In the genomic region with DNA sequence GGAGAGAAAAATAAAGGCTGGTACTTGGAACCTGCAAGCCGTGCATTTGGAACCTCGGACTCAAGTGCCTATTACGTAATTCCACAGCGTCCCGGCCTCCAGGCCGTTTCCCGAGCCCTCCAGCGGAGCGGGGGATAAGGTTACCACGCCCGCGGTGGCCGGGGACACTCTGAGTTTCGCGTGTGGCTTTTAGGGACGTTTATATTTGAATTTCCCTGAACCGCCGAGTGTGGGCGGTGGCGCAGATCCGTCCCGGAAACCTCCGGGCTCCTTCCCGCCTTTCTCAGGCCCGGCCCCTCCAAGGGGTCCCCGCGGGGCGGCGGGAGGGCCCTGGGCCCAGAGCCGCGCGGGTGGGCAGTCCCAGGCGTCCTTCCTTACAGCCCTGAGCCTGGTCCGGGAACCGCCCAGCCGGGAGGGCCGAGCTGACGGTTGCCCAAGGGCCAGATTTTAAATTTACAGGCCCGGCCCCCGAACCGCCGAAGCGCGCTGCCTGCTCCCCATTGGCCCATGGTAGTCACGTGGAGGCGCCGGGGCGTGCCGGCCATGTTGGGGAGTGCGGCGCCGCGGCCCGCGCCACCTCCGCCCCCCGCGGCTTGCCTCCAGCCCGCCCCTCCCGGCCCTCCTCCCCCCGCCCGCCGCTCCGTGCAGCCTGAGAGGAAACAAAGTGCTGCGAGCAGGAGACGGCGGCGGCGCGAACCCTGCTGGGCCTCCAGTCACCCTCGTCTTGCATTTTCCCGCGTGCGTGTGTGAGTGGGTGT, we compare ENCODE assay signal across 8 cellular contexts. TPM values are rescaled to one million over a fixed set of nuclear protein-coding genes. Genes with fewer than 3 reads are reported as not detected.
DNase-seq lines count a peak whose midpoint lies in the region; ATAC-seq and TF ChIP-seq lines count a peak whose summit lies in the region.

A gene with protein sequence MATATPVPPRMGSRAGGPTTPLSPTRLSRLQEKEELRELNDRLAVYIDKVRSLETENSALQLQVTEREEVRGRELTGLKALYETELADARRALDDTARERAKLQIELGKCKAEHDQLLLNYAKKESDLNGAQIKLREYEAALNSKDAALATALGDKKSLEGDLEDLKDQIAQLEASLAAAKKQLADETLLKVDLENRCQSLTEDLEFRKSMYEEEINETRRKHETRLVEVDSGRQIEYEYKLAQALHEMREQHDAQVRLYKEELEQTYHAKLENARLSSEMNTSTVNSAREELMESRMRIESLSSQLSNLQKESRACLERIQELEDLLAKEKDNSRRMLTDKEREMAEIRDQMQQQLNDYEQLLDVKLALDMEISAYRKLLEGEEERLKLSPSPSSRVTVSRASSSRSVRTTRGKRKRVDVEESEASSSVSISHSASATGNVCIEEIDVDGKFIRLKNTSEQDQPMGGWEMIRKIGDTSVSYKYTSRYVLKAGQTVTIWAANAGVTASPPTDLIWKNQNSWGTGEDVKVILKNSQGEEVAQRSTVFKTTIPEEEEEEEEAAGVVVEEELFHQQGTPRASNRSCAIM (plus strand): TSS at position 638 of the 758 bp plus-strand sequence. CDS start 373 bp downstream, outside the sequence.

- H3K27ac ChIP-seq in caudate nucleus (ENCODE audit: low read depth, low read length) (peak within 1 kb of the TSS; percentile 88), spleen (peak within 1 kb of the TSS; percentile 91 to 99 (median 96))

- TF ChIP-seq POLR2A in spleen (IDR thresholded peaks at IDR 0.05) = no peak

- H3K4me1 ChIP-seq in spleen = peaks cover 12 to 41% (median 36%) of the 10 kb centered on the region in 6 donors

- H3K4me3 ChIP-seq in AG10803 (ENCODE audit: low read length) (peak within 1 kb of the TSS; percentile 87), spleen (peak within 1 kb of the TSS; percentile 80 to 96 (median 90))

- no peaks in the 10 kb centered on the region for H3K36me3 ChIP-seq in spleen

- ATAC-seq in GM19043 (IDR thresholded peaks at IDR 0.05; ENCODE audit: low read depth, unreplicated experiment) (peak; percentile 57), HG03354 (IDR thresholded peaks at IDR 0.05; ENCODE audit: poor library complexity, severe bottlenecking, unreplicated experiment) (peak; percentile 67)

- TF ChIP-seq CTCF in AG10803 (conservative IDR thresholded peaks at IDR 0.05; ENCODE audit: low read length) (peak; percentile 6; the same call in 1 of the 2 replicates), spleen (IDR thresholded peaks at IDR 0.05 in 8 of 11, conservative IDR thresholded peaks at IDR 0.05 in 3 of 11) (peak in 6 of 11 experiments; percentile 1 to 51 (median 27))

- DNase-seq in AG10803 (ENCODE audit: low read depth) (peak; percentile 93), NCI-H446 (lab: John Stamatoyannopoulos, UW) (peak; percentile 88 to 97), caudate nucleus (lab: John Stamatoyannopoulos, UW) (peak in 60 of 61 donors; percentile 37 to 94 (median 85)), inferior parietal cortex (ENCODE audit: extremely low spot score) (peak; percentile 91), spleen (peak; percentile 98)
- DNase-seq in activated CD4-positive, CD25-positive, alpha-beta regulatory T cell (lab: John Stamatoyannopoulos, UW) = peak; percentile 85 to 94 (median 87)

- no peaks in the 10 kb centered on the region for H3K27me3 ChIP-seq in spleen (replicated peaks in 1 of 7)

- H3K9me3 ChIP-seq in spleen = no peaks in the 10 kb centered on the region

- WGBS in spleen, 5 donors = 0 to 1% (median 0%) methylated on average over 19 to 74 of the region's 74 CpGs

- intact Hi-C loops in spleen (cut with DNase I; ENCODE audit: low total_unique reads) = no loop called here

RNA-seq across cellular contexts. Expression of the gene that starts here (rescaled TPM):
- total RNA-seq in spleen = 10 to 100 TPM; 24.0 to 68.8 (median 38.5) TPM
- polyA plus RNA-seq in spleen = 10 to 100 TPM in 2 of 3 donors, 1 to 10 TPM in 1; 7.5 to 19.7 (median 15.8) TPM

Comparison
In these comparisons a context has a peak if more than half of its experiments do, and no peak if none do; other contexts are left out.
1. Peak in every context shown above with its lines: DNase-seq, ATAC-seq, H3K4me3 ChIP-seq and H3K27ac ChIP-seq.